19 cellular contexts compared by ENCODE assay signal in the genomic region with DNA sequence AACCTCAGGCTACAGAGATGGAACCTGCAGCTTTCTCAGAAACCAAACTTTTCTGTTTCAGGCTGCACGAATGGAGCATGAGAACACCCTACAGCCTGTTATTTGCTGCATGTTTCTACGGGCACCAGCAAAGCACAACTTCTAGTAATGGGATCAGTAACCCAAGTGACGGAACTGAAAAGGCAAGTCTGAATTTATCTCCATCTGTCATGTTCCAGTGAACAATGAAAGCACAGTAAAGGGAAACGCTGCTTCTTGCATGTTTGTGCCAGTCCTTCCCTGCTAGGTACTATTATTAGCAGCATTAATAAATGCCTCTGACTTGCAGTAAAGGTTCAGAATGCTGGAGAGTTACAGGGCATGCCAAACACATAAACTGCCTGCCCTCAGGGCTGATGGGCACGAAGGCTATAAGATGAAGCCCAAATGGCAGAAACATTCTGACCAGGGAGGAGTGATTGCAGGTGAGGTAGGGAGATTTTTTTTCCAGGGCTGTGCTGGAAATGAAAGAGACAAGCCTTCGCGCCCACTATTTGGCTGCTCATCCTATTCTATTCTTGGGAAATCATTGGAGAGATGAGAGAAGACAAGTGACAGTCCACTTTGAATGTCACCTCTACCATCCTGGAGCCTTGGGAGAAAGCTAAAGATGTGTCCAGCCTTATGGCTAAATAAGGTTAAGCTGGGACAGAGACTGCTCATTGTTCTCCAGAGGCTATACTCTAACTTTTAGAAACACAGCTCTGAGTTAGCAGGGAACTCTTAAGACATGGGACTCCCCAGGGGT.
DNase-seq lines count a peak whose midpoint lies in the region; ATAC-seq and TF ChIP-seq lines count a peak whose summit lies in the region.
"Had no signal": no experiment of that assay in that cellular context is flagged by ENCODE, and none has a peak within 500 bp of the region (broad histone marks: within the 10 kb centered on the region; RNA-seq: fewer than 3 reads in every experiment).

No MANE protein-coding gene starts in this region.

- peak overlapping the region; percentile 8 to 90 (median 65) for H3K27ac ChIP-seq in heart left ventricle
- H3K27ac ChIP-seq in sigmoid colon: peak overlapping the region in 3 of 4 donors; percentile 7 to 64 (median 48)
- H3K27ac ChIP-seq: thyroid gland had no signal

- H3K9me3 ChIP-seq in heart left ventricle (no peaks in the 10 kb centered on the region), sigmoid colon (no peaks in the 10 kb centered on the region)
- H3K9me3 ChIP-seq: thyroid gland had no signal

- ATAC-seq in GM19351 (IDR thresholded peaks at IDR 0.05; ENCODE audit: unreplicated experiment): peak; percentile 72
- peak; percentile 88 to 93 (median 90) for ATAC-seq in heart left ventricle
- no peak for ATAC-seq in HG03095 (IDR thresholded peaks at IDR 0.05; ENCODE audit: unreplicated experiment)
- ATAC-seq: activated T-helper 17 cell treated with anti-CD3 and anti-CD28 coated beads, Interleukin-2, amount 50 U/mL, for 72 hours; effector memory CD8-positive, alpha-beta T cell; left lobe of liver had no signal

- no peaks in the 10 kb centered on the region for H3K27me3 ChIP-seq in heart left ventricle
- no peaks in the 10 kb centered on the region for H3K27me3 ChIP-seq in sigmoid colon
- H3K27me3 ChIP-seq: thyroid gland had no signal

- no peak for TF ChIP-seq CTCF in heart left ventricle (IDR thresholded peaks at IDR 0.05)
- TF ChIP-seq CTCF in sigmoid colon (IDR thresholded peaks at IDR 0.05): no peak

- H3K36me3 ChIP-seq in heart left ventricle (no peaks in the 10 kb centered on the region), sigmoid colon (no peaks in the 10 kb centered on the region)
- H3K36me3 ChIP-seq: thyroid gland had no signal

- H3K4me1 ChIP-seq in heart left ventricle (peaks cover 0 to 26% (median 9%) of the 10 kb centered on the region in 12 donors), sigmoid colon (peaks cover 0 to 25% (median 20%) of the 10 kb centered on the region in 4 donors)
- H3K4me1 ChIP-seq: thyroid gland had no signal

- TF ChIP-seq EP300 in sigmoid colon (IDR thresholded peaks at IDR 0.05): peak in 2 of 4 donors; percentile 16 to 30

- DNase-seq in NCI-H82 treated with DMSO at 0.1 percent for 48 hours (lab: John Stamatoyannopoulos, UW; ENCODE audit: unreplicated experiment): peak; percentile 42
- no peak for DNase-seq in heart left ventricle
- DNase-seq in sigmoid colon: no peak
- no peak for DNase-seq in NCI-H1105 treated with DMSO at 0.1 percent for 48 hours (lab: John Stamatoyannopoulos, UW)
- DNase-seq in effector CD4-positive, alpha-beta T cell: no peak
- DNase-seq in AG20443 (ENCODE audit: low spot score): no peak
- DNase-seq: AML-193; Calu3; cerebellar nuclear complex; effector memory CD8-positive, alpha-beta T cell; H7; stimulated activated CD4-positive, alpha-beta T cell treated with anti-CD3 and anti-CD28 coated beads, Interleukin-4, amount 100 ng/mL, for 4 hours; stimulated activated CD8-positive, alpha-beta memory T cell treated with anti-CD3 and anti-CD28 coated beads, Interleukin-4, amount 100 ng/mL, for 48 hours; thyroid gland had no signal

- intact Hi-C loops in heart left ventricle (cut with DNase I): no loop called here
- intact Hi-C loops in sigmoid colon (cut with DNase I): no loop called here

- H3K4me3 ChIP-seq in heart left ventricle: no peak overlapping the region
- no peak overlapping the region for H3K4me3 ChIP-seq in sigmoid colon
- H3K4me3 ChIP-seq: skin epidermis, thyroid gland had no signal

- 41 to 52% (median 45%) methylated on average over 7 of the region's 7 CpGs for WGBS in heart left ventricle, 4 donors
- 77 to 88% methylated on average over 7 of the region's 7 CpGs for WGBS in sigmoid colon, 2 donors

- TF ChIP-seq POLR2A in heart left ventricle (IDR thresholded peaks at IDR 0.05): no peak
- no peak for TF ChIP-seq POLR2A in sigmoid colon (IDR thresholded peaks at IDR 0.05)
